In the genomic region with DNA sequence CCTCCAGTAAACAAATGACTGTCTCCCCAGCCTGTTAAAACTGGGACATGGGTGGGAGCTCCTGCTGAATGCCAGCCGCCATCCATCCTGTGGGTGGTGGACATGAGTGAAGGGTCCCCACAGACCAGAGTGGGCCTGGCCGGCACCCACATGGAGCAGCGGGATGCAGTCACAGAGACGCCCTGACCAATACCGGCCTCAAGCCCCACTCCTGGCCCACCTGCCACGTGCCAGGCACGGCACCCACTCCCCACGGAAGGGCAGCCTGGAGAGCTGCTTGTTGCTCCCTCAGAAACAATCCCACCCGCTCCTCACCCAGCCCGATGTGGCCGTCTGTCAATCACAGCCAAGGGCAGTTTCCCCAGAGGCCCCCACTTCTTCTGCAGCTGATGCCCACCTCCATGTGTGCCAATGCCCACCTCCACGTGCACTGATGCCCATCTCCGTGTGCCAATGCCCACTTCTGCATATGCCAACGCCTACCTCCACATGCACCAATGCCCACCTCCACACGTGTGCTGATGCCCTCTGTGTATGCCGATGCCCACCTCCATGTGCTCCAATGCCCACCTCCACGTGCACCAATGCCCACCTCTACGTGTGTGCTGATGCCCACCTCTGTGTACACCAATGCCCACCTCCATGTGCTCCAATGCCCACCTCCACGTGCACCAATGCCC, we compare ENCODE assay signal across 23 cellular contexts. TPM values are rescaled to one million over a fixed set of nuclear protein-coding genes. Genes with fewer than 3 reads are reported as not detected.
DNase-seq lines count a peak whose midpoint lies in the region; ATAC-seq, FAIRE-seq and TF ChIP-seq lines count a peak whose summit lies in the region.
"Had no signal": no experiment of that assay in that cellular context is flagged by ENCODE, and none has a peak within 500 bp of the region (broad histone marks: within the 10 kb centered on the region; RNA-seq: fewer than 3 reads in every experiment).

No MANE protein-coding gene starts in this region.

- CTCF ChIA-PET in HEK293 (lab: Yijun Ruan, JAX): interaction anchor here (0.5 kb wide), 1 partner anchor 48 kb away, joined by 4 read pairs; no protein-coding TSS in a partner anchor

- no peak overlapping the region for H3K27ac ChIP-seq in HEK293 (ENCODE audit: extremely low read depth, low read depth, low read length)
- no peak overlapping the region for H3K27ac ChIP-seq in RWPE2 (ENCODE audit: poor library complexity, severe bottlenecking)
- H3K27ac ChIP-seq in kidney (ENCODE audit: low read depth in 2 of 2, low read length in 2 of 2): no peak overlapping the region
- H3K27ac ChIP-seq: A549 had no signal

- TF ChIP-seq CTCF in HEK293 (tag by site-specific recombination; IDR thresholded peaks at IDR 0.05) (no peak), RWPE2 (IDR thresholded peaks at IDR 0.05; ENCODE audit: poor library complexity, severe bottlenecking) (no peak), kidney (IDR thresholded peaks at IDR 0.05; ENCODE audit: borderline replicate concordance, extremely low read depth, insufficient read depth) (no peak)

- H3K27me3 ChIP-seq in RWPE2 (ENCODE audit: insufficient read depth, poor library complexity, severe bottlenecking): no peaks in the 10 kb centered on the region

- intact Hi-C loops in kidney (cut with DNase I): no loop called here
- intact Hi-C loops in sciatic nerve (cut with DNase I): no loop called here

- no peaks in the 10 kb centered on the region for H3K4me1 ChIP-seq in HEK293 (ENCODE audit: control insufficient read depth, insufficient read depth, low read length)
- no peaks in the 10 kb centered on the region for H3K4me1 ChIP-seq in RWPE2 (ENCODE audit: insufficient read depth, poor library complexity, severe bottlenecking)
- no peaks in the 10 kb centered on the region for H3K4me1 ChIP-seq in kidney (ENCODE audit: control insufficient read depth in 1 of 2, insufficient read depth in 1 of 2, low read depth in 1 of 2, low read length in 2 of 2)
- H3K4me1 ChIP-seq: A549 had no signal

- FAIRE-seq in kidney (lab: Jason Lieb, UNC): no peak
- FAIRE-seq: A549, GM18507, RCC 7860 had no signal

- H3K36me3 ChIP-seq in HEK293 (ENCODE audit: control insufficient read depth in 2 of 2, insufficient read depth in 1 of 2, low read length in 2 of 2) (peaks cover 0 to 4% of the 10 kb centered on the region in 2 experiments; a peak in 2 of 3 replicates), RWPE2 (ENCODE audit: low read depth) (peaks cover 8% of the 10 kb centered on the region), kidney (ENCODE audit: control insufficient read depth in 1 of 2, insufficient read depth in 2 of 2, low read length in 2 of 2) (peaks cover 0 to 5% of the 10 kb centered on the region in 2 donors)

- H3K9me3 ChIP-seq in HEK293 (ENCODE audit: control insufficient read depth, insufficient read depth, low read depth, low read length): no peaks in the 10 kb centered on the region; the same call in 1 of the 2 replicates
- H3K9me3 ChIP-seq in RWPE2 (ENCODE audit: severe bottlenecking): peaks cover 11% of the 10 kb centered on the region
- H3K9me3 ChIP-seq in kidney (ENCODE audit: control insufficient read depth in 1 of 2, low read length in 2 of 2): peaks cover 3 to 6% of the 10 kb centered on the region in 2 donors

- peak; percentile 23 for DNase-seq in RWPE2 (ENCODE audit: low spot score)
- peak; percentile 60 for DNase-seq in kidney
- peak; percentile 48 for DNase-seq in sciatic nerve (ENCODE audit: low spot score)
- DNase-seq in DMS114 treated with DMSO at 0.1 percent for 48 hours (lab: John Stamatoyannopoulos, UW; ENCODE audit: unreplicated experiment): no peak
- DNase-seq in NCI-H187 (lab: John Stamatoyannopoulos, UW): no peak
- no peak for DNase-seq in inferior parietal cortex (ENCODE audit: extremely low spot score)
- DNase-seq: DMS53, GDM1, H7, HFFc6, Kasumi-1, NCI-H1694, NCI-H2081 treated with DMSO at 0.1 percent for 48 hours, NCI-H2171 treated with DMSO at 0.1 percent for 48 hours, NCI-H446, NCI-H526, OCI-M1, Right ventricle myocardium superior had no signal

- H3K4me3 ChIP-seq in HEK293 (ENCODE audit: low read depth, low read length): no peak overlapping the region
- no peak overlapping the region for H3K4me3 ChIP-seq in RWPE2 (ENCODE audit: severe bottlenecking)
- no peak overlapping the region for H3K4me3 ChIP-seq in kidney (ENCODE audit: low read length in 2 of 2)
- H3K4me3 ChIP-seq: A549 had no signal

- no peak for ATAC-seq in RWPE2 (ENCODE audit: low read depth)
- no peak for ATAC-seq in sciatic nerve
- no peak for ATAC-seq in GM21423 (IDR thresholded peaks at IDR 0.05; ENCODE audit: unreplicated experiment)
- ATAC-seq: A549 had no signal

- POLR2A ChIA-PET in HEK293 (lab: Yijun Ruan, JAX): no interaction called here

- no peak overlapping the region for H3K9ac ChIP-seq in kidney (ENCODE audit: low read length in 2 of 2)

TF ChIP-seq in HEK293, 187 proteins besides CTCF, POLR2A, EP300 and RAD21:
- no peak for TF ChIP-seq ZNF112 (tag by site-specific recombination; IDR thresholded peaks at IDR 0.05)
- TF ChIP-seq, protein P1, sequence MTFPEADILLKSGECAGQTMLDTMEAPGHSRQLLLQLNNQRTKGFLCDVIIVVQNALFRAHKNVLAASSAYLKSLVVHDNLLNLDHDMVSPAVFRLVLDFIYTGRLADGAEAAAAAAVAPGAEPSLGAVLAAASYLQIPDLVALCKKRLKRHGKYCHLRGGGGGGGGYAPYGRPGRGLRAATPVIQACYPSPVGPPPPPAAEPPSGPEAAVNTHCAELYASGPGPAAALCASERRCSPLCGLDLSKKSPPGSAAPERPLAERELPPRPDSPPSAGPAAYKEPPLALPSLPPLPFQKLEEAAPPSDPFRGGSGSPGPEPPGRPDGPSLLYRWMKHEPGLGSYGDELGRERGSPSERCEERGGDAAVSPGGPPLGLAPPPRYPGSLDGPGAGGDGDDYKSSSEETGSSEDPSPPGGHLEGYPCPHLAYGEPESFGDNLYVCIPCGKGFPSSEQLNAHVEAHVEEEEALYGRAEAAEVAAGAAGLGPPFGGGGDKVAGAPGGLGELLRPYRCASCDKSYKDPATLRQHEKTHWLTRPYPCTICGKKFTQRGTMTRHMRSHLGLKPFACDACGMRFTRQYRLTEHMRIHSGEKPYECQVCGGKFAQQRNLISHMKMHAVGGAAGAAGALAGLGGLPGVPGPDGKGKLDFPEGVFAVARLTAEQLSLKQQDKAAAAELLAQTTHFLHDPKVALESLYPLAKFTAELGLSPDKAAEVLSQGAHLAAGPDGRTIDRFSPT (tag by site-specific recombination; IDR thresholded peaks at IDR 0.05): peak; percentile 90
TF ChIP-seq in HEK293: peak in this region for 1.

RNA-seq across cellular contexts. Expression of a gene that starts 42.8 kb away (rescaled TPM):
- total RNA-seq in kidney (29.7 TPM), sciatic nerve (19.0 TPM)
- polyA plus RNA-seq in kidney (ENCODE audit: insufficient read depth, low read depth, low replicate concordance): 11.6 TPM

RNA-seq across cellular contexts. Expression of a gene that starts 43.4 kb away (rescaled TPM):
- 15.9 TPM for total RNA-seq in kidney
- polyA plus RNA-seq in kidney (ENCODE audit: insufficient read depth, low read depth, low replicate concordance): 21.4 TPM
- total RNA-seq in sciatic nerve: 11.1 TPM

Comparison
In these comparisons a context has a peak if more than half of its experiments do, and no peak if none do; other contexts are left out.
1. DNase-seq: peak in RWPE2 (single experiment), kidney (single experiment) and sciatic nerve (single experiment); none in DMS114 treated with DMSO at 0.1 percent for 48 hours (single experiment), NCI-H187 (0 of 2) and inferior parietal cortex (single experiment).